11 cellular contexts compared by ENCODE assay signal in the genomic region with DNA sequence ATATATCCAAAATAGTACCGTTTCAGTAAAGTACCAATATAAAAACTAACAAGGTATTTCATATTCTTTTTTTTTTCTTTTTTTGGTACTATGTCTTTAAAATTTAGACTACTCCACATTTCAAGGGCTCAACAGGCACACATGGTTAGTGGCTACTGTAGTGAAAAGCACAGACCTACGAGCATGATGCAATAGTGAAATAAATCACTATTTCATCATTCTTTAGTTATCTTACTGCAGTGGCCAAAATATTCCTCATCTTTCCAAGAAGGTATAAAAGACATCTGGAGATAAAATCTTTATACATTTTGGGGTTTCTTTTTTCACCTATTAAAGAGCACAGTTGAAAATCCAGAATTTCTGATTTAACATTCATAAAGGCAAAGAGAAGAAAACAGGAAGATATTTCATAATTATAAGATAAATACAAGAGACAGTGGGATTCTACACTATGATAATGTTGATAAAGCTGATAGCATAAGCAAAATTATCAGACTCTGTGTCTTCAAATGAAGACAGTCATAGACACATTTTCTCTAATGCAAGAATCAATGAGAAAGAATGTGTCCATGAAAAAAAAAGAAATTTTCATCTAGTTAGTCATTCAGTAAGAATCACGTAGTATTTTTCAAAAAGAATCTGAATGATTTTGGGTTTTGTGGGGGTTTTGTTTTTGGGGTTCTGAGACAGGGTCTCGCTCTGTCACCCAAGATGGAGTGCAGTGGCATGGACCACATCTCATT. TPM values are rescaled to one million over a fixed set of nuclear protein-coding genes. Genes with fewer than 3 reads are reported as not detected.
DNase-seq lines count a peak whose midpoint lies in the region; ATAC-seq and TF ChIP-seq lines count a peak whose summit lies in the region.
"Had no signal": no experiment of that assay in that cellular context is flagged by ENCODE, and none has a peak within 500 bp of the region (broad histone marks: within the 10 kb centered on the region; RNA-seq: fewer than 3 reads in every experiment).

No MANE protein-coding gene starts in this region.

- H3K36me3 ChIP-seq in ACC112 (ENCODE audit: insufficient read depth, low read length) (peaks cover 6% of the 10 kb centered on the region), H7 (replicated peaks; ENCODE audit: control insufficient read depth, insufficient read depth, low read length) (no peaks in the 10 kb centered on the region)

- H3K4me3 ChIP-seq in ACC112 (ENCODE audit: low read depth, low read length) (peak overlapping the region; percentile 58), coronary artery (no peak overlapping the region), H7 (ENCODE audit: insufficient read depth, low read depth, low read length) (no peak overlapping the region)

- H3K79me2 ChIP-seq in ACC112 (ENCODE audit: control insufficient read depth, insufficient read depth, low read length, unreplicated experiment): peaks cover 41% of the 10 kb centered on the region

- H3K27ac ChIP-seq in ACC112 (ENCODE audit: low read depth, low read length) (peak overlapping the region; percentile 96), coronary artery (no peak overlapping the region)

- H3K27me3 ChIP-seq in ACC112 (ENCODE audit: insufficient read depth, low read length) (no peaks in the 10 kb centered on the region), H7 (ENCODE audit: control insufficient read depth, insufficient read depth, low read length) (no peaks in the 10 kb centered on the region)

- peaks cover 22% of the 10 kb centered on the region for H3K4me1 ChIP-seq in ACC112 (ENCODE audit: control insufficient read depth, insufficient read depth, low read length, unreplicated experiment)

- no peak overlapping the region for H2AFZ ChIP-seq in ACC112 (ENCODE audit: low read length, unreplicated experiment)

- ATAC-seq in HG03460 (IDR thresholded peaks at IDR 0.05; ENCODE audit: unreplicated experiment) (no peak), GM18909 (IDR thresholded peaks at IDR 0.05; ENCODE audit: poor library complexity, unreplicated experiment) (no peak)

- peak; percentile 37 for DNase-seq in HS-5 (ENCODE audit: low read depth)
- peak; percentile 90 for DNase-seq in amniotic epithelial cell (ENCODE audit: low read depth)
- peak; percentile 17 for DNase-seq in hepatic stellate cell (ENCODE audit: low spot score)
- DNase-seq in coronary artery (ENCODE audit: low spot score): no peak
- no peak for DNase-seq in H7
- DNase-seq: activated naive CD4-positive, alpha-beta T cell treated with Interleukin-2 at 50 U/mL for 16 hours; CD4-positive, alpha-beta T cell; mesendoderm had no signal

- no peak for TF ChIP-seq CTCF in coronary artery (IDR thresholded peaks at IDR 0.05)

RNA-seq across cellular contexts. Expression of gene CEP170, which starts 41.9 kb away (rescaled TPM):
- total RNA-seq in H7 (2014; rRNA removed; shearing (Covaris generic)): 113 and 157 TPM in 2 replicates

RNA-seq across cellular contexts. Expression of gene SDCCAG8, which starts 42.6 kb away (rescaled TPM):
- total RNA-seq in H7 (2014; rRNA removed; shearing (Covaris generic)): 145 and 166 TPM in 2 replicates

Comparison
In these comparisons a context has a peak if more than half of its experiments do, and no peak if none do; other contexts are left out.
1. DNase-seq: peak in HS-5 (single experiment), amniotic epithelial cell (single experiment) and hepatic stellate cell (single experiment); none in coronary artery (single experiment) and H7 (single experiment).